20 cellular contexts compared by ENCODE assay signal in the genomic region with DNA sequence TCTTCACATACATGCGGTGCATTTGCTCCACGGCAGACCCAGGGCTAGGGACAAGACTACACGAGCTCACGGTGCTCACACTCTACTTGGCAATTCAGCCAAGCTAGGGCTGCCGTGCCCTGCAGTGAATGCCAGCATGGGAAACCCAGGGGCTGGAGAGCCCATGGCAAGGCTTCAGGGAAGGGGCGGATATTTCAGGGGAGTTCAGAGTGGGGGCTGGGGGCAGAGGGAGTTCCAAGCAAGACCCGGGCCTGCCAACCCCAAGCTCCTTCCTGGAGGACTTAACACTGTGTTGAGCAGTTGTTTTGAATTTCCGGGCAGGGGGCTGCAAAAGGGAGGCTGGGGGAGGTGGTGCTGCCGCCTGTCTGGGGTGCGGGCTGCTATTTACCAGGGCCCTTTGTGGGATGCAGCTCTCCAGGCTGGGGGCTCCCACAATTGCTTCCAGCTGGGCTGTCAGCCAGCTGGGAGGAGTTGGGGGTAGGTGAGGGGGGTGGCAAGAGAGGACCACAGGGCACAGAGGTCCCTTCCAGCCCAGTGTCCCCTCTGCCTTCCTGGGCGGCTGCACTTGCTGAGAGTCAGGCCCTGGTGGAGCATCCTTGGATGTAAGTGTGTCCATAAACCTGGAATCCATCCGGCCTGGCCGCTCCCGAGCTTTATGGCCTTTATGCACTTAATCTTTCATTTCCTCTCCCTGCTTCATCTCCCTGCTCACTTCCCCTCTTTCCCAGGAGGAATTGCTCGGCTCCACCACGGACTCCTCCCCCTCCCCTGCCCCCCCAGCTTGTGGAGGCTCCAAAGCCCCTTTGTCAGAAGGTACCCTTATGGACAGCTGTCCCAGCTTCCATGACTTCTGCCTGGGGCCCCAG. TPM values are rescaled to one million over a fixed set of nuclear protein-coding genes. Genes with fewer than 3 reads are reported as not detected.
A peak's percentile ranks its signal among the peaks of the same experiment; 100 is the strongest.
DNase-seq lines count a peak whose midpoint lies in the region; TF ChIP-seq lines count a peak whose summit lies in the region.
"Had no signal": no experiment of that assay in that cellular context is flagged by ENCODE, and none has a peak within 500 bp of the region (broad histone marks: within the 10 kb centered on the region; RNA-seq: fewer than 3 reads in every experiment).

No MANE protein-coding gene starts in this region.

- no peak overlapping the region for H2AFZ ChIP-seq in osteoblast (ENCODE audit: low read length)

- H3K4me3 ChIP-seq in NT2/D1 (ENCODE audit: insufficient read length, low read depth) (no peak overlapping the region), osteoblast (ENCODE audit: insufficient read depth, low read length) (no peak overlapping the region)
- H3K4me3 ChIP-seq: A549, adrenal gland, left ventricle myocardium inferior, stomach had no signal

- intact Hi-C loops in activated CD4-positive, alpha-beta T cell treated with anti-CD3 and anti-CD28 coated beads, Interleukin-2, amount 10 ng/mL, durations not matched to agents 24 days and 14 days (cut with micrococcal nuclease), result no loop called here

- H3K4me1 ChIP-seq in NT2/D1 (ENCODE audit: insufficient read depth, insufficient read length), result peaks cover 57% of the 10 kb centered on the region
- H3K4me1 ChIP-seq in osteoblast (ENCODE audit: insufficient read depth, low read length), result peaks cover 8% of the 10 kb centered on the region
- H3K4me1 ChIP-seq: A549 had no signal

- H3K4me2 ChIP-seq in osteoblast (ENCODE audit: insufficient read depth, low read length), result no peak overlapping the region
- H3K4me2 ChIP-seq: A549 had no signal

- DNase-seq in activated CD4-positive, alpha-beta T cell treated with anti-CD3 and anti-CD28 coated beads, Interleukin-2, amount 10 ng/mL, durations not matched to agents 24 days and 14 days, result no peak
- no peak for DNase-seq in activated CD4-positive, alpha-beta T cell treated with anti-CD3 and anti-CD28 coated beads, Interleukin-2, amount 50 U/mL, for 48 hours
- DNase-seq in NT2/D1 (ENCODE audit: low read depth, low spot score) (no peak), endothelial cell (ENCODE audit: low spot score) (no peak), osteoblast (ENCODE audit: insufficient read length, low spot score, missing footprints) (peak; percentile 73), NCI-H69 (lab: John Stamatoyannopoulos, UW) (no peak), NCI-H748 (lab: John Stamatoyannopoulos, UW; ENCODE audit: unreplicated experiment) (no peak)
- no peak for DNase-seq in stimulated activated CD4-positive, alpha-beta T cell treated with anti-CD3 and anti-CD28 coated beads, Interleukin-4, amount 100 ng/mL, for 24 hours
- DNase-seq: activated B cell treated with CpG ODN at 0.5 μM for 24 hours; adrenal gland; cerebellar nuclear complex; left ventricle myocardium inferior; NCI-H2081; NCI-H526 treated with DMSO at 0.1 percent for 48 hours; stimulated activated CD4-positive, alpha-beta T cell treated with anti-CD3 and anti-CD28 coated beads, Interleukin-12 subunit alpha, Interleukin-12 subunit beta, amount 100 ng/mL, for 4 hours; stomach had no signal

- no peaks in the 10 kb centered on the region for H3K79me2 ChIP-seq in osteoblast (ENCODE audit: insufficient read depth, low read length)

- H4K20me1 ChIP-seq in osteoblast (ENCODE audit: insufficient read depth, low read length), result no peaks in the 10 kb centered on the region

- H3K27me3 ChIP-seq in NT2/D1 (ENCODE audit: insufficient read depth, insufficient read length) (no peaks in the 10 kb centered on the region), osteoblast (ENCODE audit: insufficient read depth, low read length) (no peaks in the 10 kb centered on the region)
- H3K27me3 ChIP-seq: adrenal gland had no signal

- peak overlapping the region; percentile 43 for H3K9ac ChIP-seq in NT2/D1 (ENCODE audit: insufficient read length, low read depth)

- H3K27ac ChIP-seq in osteoblast (ENCODE audit: low read depth, low read length), result no peak overlapping the region
- H3K27ac ChIP-seq: A549, adrenal gland, left ventricle myocardium inferior, stomach had no signal

- peaks cover 30% of the 10 kb centered on the region for H3K4me1 Mint-ChIP-seq in activated CD4-positive, alpha-beta T cell treated with anti-CD3 and anti-CD28 coated beads, Interleukin-2, amount 10 ng/mL, durations not matched to agents 24 days and 14 days
- peaks cover 46% of the 10 kb centered on the region for H3K4me1 Mint-ChIP-seq in endothelial cell (ENCODE audit: unreplicated experiment)
- H3K4me1 Mint-ChIP-seq: activated B cell treated with CpG ODN at 0.5 μM for 24 hours had no signal

- TF ChIP-seq CTCF in endothelial cell (IDR thresholded peaks at IDR 0.05; ENCODE audit: unreplicated experiment) (no peak), osteoblast (IDR thresholded peaks at IDR 0.05; ENCODE audit: extremely low read depth, low read depth, low read length) (no peak)

- peaks cover 3% of the 10 kb centered on the region for H3K9me3 Mint-ChIP-seq in activated CD4-positive, alpha-beta T cell treated with anti-CD3 and anti-CD28 coated beads, Interleukin-2, amount 10 ng/mL, durations not matched to agents 24 days and 14 days
- no peaks in the 10 kb centered on the region for H3K9me3 Mint-ChIP-seq in endothelial cell (ENCODE audit: unreplicated experiment)
- H3K9me3 Mint-ChIP-seq: activated B cell treated with CpG ODN at 0.5 μM for 24 hours, IgD-negative memory B cell had no signal

- H3K27me3 Mint-ChIP-seq in activated CD4-positive, alpha-beta T cell treated with anti-CD3 and anti-CD28 coated beads, Interleukin-2, amount 10 ng/mL, durations not matched to agents 24 days and 14 days, result peaks cover 3% of the 10 kb centered on the region
- no peaks in the 10 kb centered on the region for H3K27me3 Mint-ChIP-seq in endothelial cell (ENCODE audit: unreplicated experiment)
- H3K27me3 Mint-ChIP-seq: progenitor cell of endocrine pancreas had no signal

- H3K9me3 ChIP-seq in NT2/D1 (ENCODE audit: insufficient read depth, low read length), result no peaks in the 10 kb centered on the region
- H3K9me3 ChIP-seq in osteoblast (ENCODE audit: low read depth, low read length), result no peaks in the 10 kb centered on the region
- H3K9me3 ChIP-seq: A549, adrenal gland, left ventricle myocardium inferior, stomach had no signal

- no peaks in the 10 kb centered on the region for H3K36me3 ChIP-seq in NT2/D1 (ENCODE audit: insufficient read depth, insufficient read length, low read length)
- no peaks in the 10 kb centered on the region for H3K36me3 ChIP-seq in osteoblast (ENCODE audit: insufficient read depth, low read length)
- H3K36me3 ChIP-seq: adrenal gland, left ventricle myocardium inferior, stomach had no signal

- H3K36me3 Mint-ChIP-seq in activated CD4-positive, alpha-beta T cell treated with anti-CD3 and anti-CD28 coated beads, Interleukin-2, amount 10 ng/mL, durations not matched to agents 24 days and 14 days (ENCODE audit: low read depth), result no peaks in the 10 kb centered on the region
- H3K36me3 Mint-ChIP-seq in endothelial cell (ENCODE audit: low read depth, unreplicated experiment), result peaks cover 4% of the 10 kb centered on the region
- H3K36me3 Mint-ChIP-seq: IgD-negative memory B cell had no signal

- no peak overlapping the region for H3K4me3 Mint-ChIP-seq in activated CD4-positive, alpha-beta T cell treated with anti-CD3 and anti-CD28 coated beads, Interleukin-2, amount 10 ng/mL, durations not matched to agents 24 days and 14 days
- peak overlapping the region; percentile 37 for H3K4me3 Mint-ChIP-seq in endothelial cell (ENCODE audit: unreplicated experiment)
- H3K4me3 Mint-ChIP-seq: activated B cell treated with CpG ODN at 0.5 μM for 24 hours; IgD-negative memory B cell; T-helper 1 cell treated with Interleukin-12 subunit alpha and Interleukin-12 subunit beta and Interleukin-4 antibody, amounts not matched to agents 30 μg/mL and 1 μg/mL, for 36 hours had no signal

- peak overlapping the region; percentile 58 for H3K27ac Mint-ChIP-seq in activated CD4-positive, alpha-beta T cell treated with anti-CD3 and anti-CD28 coated beads, Interleukin-2, amount 10 ng/mL, durations not matched to agents 24 days and 14 days
- peak overlapping the region; percentile 71 for H3K27ac Mint-ChIP-seq in endothelial cell (ENCODE audit: unreplicated experiment)
- H3K27ac Mint-ChIP-seq: activated B cell treated with CpG ODN at 0.5 μM for 24 hours; progenitor cell of endocrine pancreas; T-helper 1 cell treated with Interleukin-12 subunit alpha and Interleukin-12 subunit beta and Interleukin-4 antibody, amounts not matched to agents 30 μg/mL and 1 μg/mL, for 36 hours had no signal

RNA-seq across cellular contexts. Expression of gene SSBP3, which starts 55.8 kb away (rescaled TPM):
- total RNA-seq in activated CD4-positive, alpha-beta T cell treated with anti-CD3 and anti-CD28 coated beads, Interleukin-2, amount 10 ng/mL, durations not matched to agents 24 days and 14 days, result 84.1 and 87.9 TPM in 2 replicates
- total RNA-seq in endothelial cell (ENCODE audit: unreplicated experiment) (142 TPM), osteoblast (14.5 and 18.3 TPM in 2 replicates)
